11 cellular contexts compared by ENCODE assay signal in genomic region chr17:68441064-68441770, GRCh38. TPM values are rescaled to one million over a fixed set of nuclear protein-coding genes. Genes with fewer than 3 reads are reported as not detected.
DNase-seq lines count a peak whose midpoint lies in the region; ATAC-seq and TF ChIP-seq lines count a peak whose summit lies in the region.
"Had no signal": no experiment of that assay in that cellular context is flagged by ENCODE, and none has a peak within 500 bp of the region (broad histone marks: within the 10 kb centered on the region; RNA-seq: fewer than 3 reads in every experiment).

No MANE protein-coding gene starts in this region.

- no peak for ATAC-seq in activated T-cell treated with anti-CD3 and anti-CD28 coated beads, Interleukin-2, amount 50 U/mL, for 72 hours (replicated peaks in 1 of 2)
- ATAC-seq in HG02840 (IDR thresholded peaks at IDR 0.05; ENCODE audit: low FRiP score, unreplicated experiment) (no peak), GM19328 (IDR thresholded peaks at IDR 0.05; ENCODE audit: unreplicated experiment) (no peak)
- ATAC-seq: stimulated activated naive CD8-positive, alpha-beta T cell treated with anti-CD3 and anti-CD28 coated beads, Interleukin-15, amount 100 ng/mL, for 72 hours had no signal

- H3K36me3 ChIP-seq in liver (ENCODE audit: control insufficient read depth in 4 of 4, insufficient read depth in 3 of 4, low read depth in 1 of 4, low read length in 3 of 4) (peaks cover 0 to 2% (median 1%) of the 10 kb centered on the region in 4 donors), tibial nerve (peaks cover 0 to 62% (median 0%) of the 10 kb centered on the region in 3 donors)

- H3K9ac ChIP-seq in liver (ENCODE audit: low read depth in 1 of 2, low read length in 2 of 2) = no peak overlapping the region

- peak in 1 of 2 donors; percentile 31 for TF ChIP-seq EP300 in tibial nerve (IDR thresholded peaks at IDR 0.05)

- no peak for DNase-seq in activated T-cell treated with anti-CD3 and anti-CD28 coated beads, Interleukin-2, amount 50 U/mL, for 72 hours
- no peak for DNase-seq in activated T-cell treated with anti-CD3 and anti-CD28 coated beads for 4 hours
- no peak for DNase-seq in tibial nerve (ENCODE audit: low spot score in 2 of 2)
- DNase-seq in NK-92 (lab: John Stamatoyannopoulos, UW; ENCODE audit: unreplicated experiment) = no peak
- DNase-seq: foreskin melanocyte; stimulated activated naive CD8-positive, alpha-beta T cell treated with anti-CD3 and anti-CD28 coated beads, Interleukin-15, amount 100 ng/mL, for 72 hours had no signal

- peaks cover 0 to 23% (median 10%) of the 10 kb centered on the region in 4 donors for H3K4me1 ChIP-seq in liver (ENCODE audit: control insufficient read depth in 4 of 4, insufficient read depth in 4 of 4, low read length in 3 of 4)
- H3K4me1 ChIP-seq in tibial nerve = peaks cover 0 to 76% (median 22%) of the 10 kb centered on the region in 4 donors

- TF ChIP-seq POLR2A in tibial nerve (IDR thresholded peaks at IDR 0.05) = no peak

- H3K4me3 ChIP-seq in liver (ENCODE audit: low read depth in 1 of 3, low read length in 3 of 3) (no peak overlapping the region), tibial nerve (no peak overlapping the region)

- TF ChIP-seq CTCF in liver (IDR thresholded peaks at IDR 0.05; ENCODE audit: low read depth, low read length, missing input control) (no peak), tibial nerve (IDR thresholded peaks at IDR 0.05) (no peak)

- H3K4me3 Mint-ChIP-seq in activated T-cell treated with anti-CD3 and anti-CD28 coated beads, Interleukin-2, amount 50 U/mL, for 72 hours = no peak overlapping the region
- H3K4me3 Mint-ChIP-seq: activated naive CD8-positive, alpha-beta T cell; stimulated activated naive CD8-positive, alpha-beta T cell treated with anti-CD3 and anti-CD28 coated beads, Interleukin-15, amount 100 ng/mL, for 72 hours had no signal

- WGBS in liver = 76% methylated on average over 14 of the region's 14 CpGs
- WGBS in tibial nerve, 2 donors = 70 to 81% methylated on average over 14 of the region's 14 CpGs

- H3K9me3 ChIP-seq in liver (ENCODE audit: control insufficient read depth in 4 of 4, low read length in 3 of 4) = no peaks in the 10 kb centered on the region
- no peaks in the 10 kb centered on the region for H3K9me3 ChIP-seq in tibial nerve

- H3K27me3 Mint-ChIP-seq in activated T-cell treated with anti-CD3 and anti-CD28 coated beads, Interleukin-2, amount 50 U/mL, for 72 hours (ENCODE audit: low read depth) = no peaks in the 10 kb centered on the region
- H3K27me3 Mint-ChIP-seq: activated naive CD8-positive, alpha-beta T cell; stimulated activated naive CD8-positive, alpha-beta T cell treated with anti-CD3 and anti-CD28 coated beads, Interleukin-15, amount 100 ng/mL, for 72 hours had no signal

- TF ChIP-seq RAD21 in liver (IDR thresholded peaks at IDR 0.05) = no peak

- H3K4me1 Mint-ChIP-seq in activated T-cell treated with anti-CD3 and anti-CD28 coated beads, Interleukin-2, amount 50 U/mL, for 72 hours (ENCODE audit: low read depth) = peaks cover 41% of the 10 kb centered on the region

- H3K27ac Mint-ChIP-seq in activated T-cell treated with anti-CD3 and anti-CD28 coated beads, Interleukin-2, amount 50 U/mL, for 72 hours = peak overlapping the region; percentile 49
- H3K27ac Mint-ChIP-seq: activated naive CD8-positive, alpha-beta T cell; stimulated activated naive CD8-positive, alpha-beta T cell treated with anti-CD3 and anti-CD28 coated beads, Interleukin-15, amount 100 ng/mL, for 72 hours had no signal

- H3K27ac ChIP-seq in angular gyrus (ENCODE audit: low read depth, low read length) = peak overlapping the region; percentile 1
- peak overlapping the region; percentile 19 to 59 for H3K27ac ChIP-seq in liver (ENCODE audit: low read depth in 1 of 2, low read length in 2 of 2)
- H3K27ac ChIP-seq in tibial nerve = peak overlapping the region in 3 of 4 donors; percentile 21 to 84 (median 82)

- H3K36me3 Mint-ChIP-seq in activated T-cell treated with anti-CD3 and anti-CD28 coated beads, Interleukin-2, amount 50 U/mL, for 72 hours (ENCODE audit: insufficient read depth in 2 of 2) = peaks cover 1 to 3% of the 10 kb centered on the region in 2 donors
- H3K36me3 Mint-ChIP-seq: activated naive CD8-positive, alpha-beta T cell had no signal

- H3K9me3 Mint-ChIP-seq in activated T-cell treated with anti-CD3 and anti-CD28 coated beads, Interleukin-2, amount 50 U/mL, for 72 hours = no peaks in the 10 kb centered on the region
- H3K9me3 Mint-ChIP-seq: stimulated activated naive CD8-positive, alpha-beta T cell treated with anti-CD3 and anti-CD28 coated beads, Interleukin-15, amount 100 ng/mL, for 72 hours had no signal

- H3K27me3 ChIP-seq in liver (ENCODE audit: control insufficient read depth in 4 of 4, insufficient read depth in 4 of 4, low read length in 3 of 4) = no peaks in the 10 kb centered on the region
- no peaks in the 10 kb centered on the region for H3K27me3 ChIP-seq in tibial nerve

TF ChIP-seq in liver, 16 proteins besides CTCF, POLR2A, EP300 and RAD21:
- TF ChIP-seq NR2F2 (IDR thresholded peaks at IDR 0.05) (peak; percentile 29), EGR1 (IDR thresholded peaks at IDR 0.05; ENCODE audit: low read depth in 2 of 2) (no peak), FOXA1 (IDR thresholded peaks at IDR 0.05) (no peak), JUND (IDR thresholded peaks at IDR 0.05) (no peak), GABPA (IDR thresholded peaks at IDR 0.05 in 1 of 2, conservative IDR thresholded peaks at IDR 0.05 in 1 of 2) (no peak), YY1 (IDR thresholded peaks at IDR 0.05) (no peak)
- TF ChIP-seq, protein P1, sequence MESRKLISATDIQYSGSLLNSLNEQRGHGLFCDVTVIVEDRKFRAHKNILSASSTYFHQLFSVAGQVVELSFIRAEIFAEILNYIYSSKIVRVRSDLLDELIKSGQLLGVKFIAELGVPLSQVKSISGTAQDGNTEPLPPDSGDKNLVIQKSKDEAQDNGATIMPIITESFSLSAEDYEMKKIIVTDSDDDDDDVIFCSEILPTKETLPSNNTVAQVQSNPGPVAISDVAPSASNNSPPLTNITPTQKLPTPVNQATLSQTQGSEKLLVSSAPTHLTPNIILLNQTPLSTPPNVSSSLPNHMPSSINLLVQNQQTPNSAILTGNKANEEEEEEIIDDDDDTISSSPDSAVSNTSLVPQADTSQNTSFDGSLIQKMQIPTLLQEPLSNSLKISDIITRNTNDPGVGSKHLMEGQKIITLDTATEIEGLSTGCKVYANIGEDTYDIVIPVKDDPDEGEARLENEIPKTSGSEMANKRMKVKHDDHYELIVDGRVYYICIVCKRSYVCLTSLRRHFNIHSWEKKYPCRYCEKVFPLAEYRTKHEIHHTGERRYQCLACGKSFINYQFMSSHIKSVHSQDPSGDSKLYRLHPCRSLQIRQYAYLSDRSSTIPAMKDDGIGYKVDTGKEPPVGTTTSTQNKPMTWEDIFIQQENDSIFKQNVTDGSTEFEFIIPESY (IDR thresholded peaks at IDR 0.05) = no peak

RNA-seq across cellular contexts. Expression of gene WIPI1, which starts 16.1 kb away (rescaled TPM):
- total RNA-seq in activated T-cell treated with anti-CD3 and anti-CD28 coated beads, Interleukin-2, amount 50 U/mL, for 72 hours = 10 to 100 TPM; 61.0 to 85.8 TPM
- total RNA-seq in liver (10 to 100 TPM; 37.9 to 48.6 TPM), tibial nerve (100 to 1,000 TPM in 1 of 4 donors, 10 to 100 TPM in 3; 71.4 to 131 (median 77.2) TPM)
- polyA plus RNA-seq in liver = 10 to 100 TPM; 21.1 to 21.7 TPM

Comparison
In these comparisons a context has a peak if more than half of its experiments do, and no peak if none do; other contexts are left out.
1. H3K27ac ChIP-seq: peak in every context shown above with its lines; median percentile 82 in tibial nerve; 39 in liver; 1 in angular gyrus.